2 cellular contexts compared by ENCODE assay signal in the genomic region with DNA sequence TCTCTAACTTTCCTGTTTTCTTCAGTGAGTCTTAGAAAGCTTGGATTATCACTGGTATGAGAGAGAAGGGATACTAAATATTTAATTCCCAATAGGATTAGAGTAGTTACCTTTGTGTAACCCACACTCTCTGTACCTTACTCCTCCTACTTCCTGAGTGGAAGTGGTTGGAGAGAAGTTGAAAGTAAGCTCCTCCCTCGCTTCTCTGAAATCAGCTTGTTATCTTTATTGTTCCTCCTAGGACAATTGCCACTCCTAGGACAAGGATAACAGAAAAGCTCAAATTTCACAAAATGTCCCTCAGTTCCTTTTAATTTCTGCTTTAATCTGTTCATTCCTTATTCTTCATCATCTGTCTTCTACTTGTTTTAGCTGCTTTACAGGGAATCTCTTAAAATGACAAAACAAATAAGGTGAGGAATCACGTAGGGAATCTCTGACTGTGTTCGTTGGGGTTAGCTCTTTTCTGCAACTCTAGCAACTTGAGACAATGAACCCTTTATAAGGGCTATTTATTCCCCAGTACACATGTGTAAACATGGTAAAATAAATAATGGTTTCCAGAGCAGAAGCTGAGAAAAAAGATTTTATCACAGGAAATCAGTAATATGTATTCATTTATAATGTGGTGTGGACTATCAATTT.
TF ChIP-seq lines count a peak whose summit lies in the region.

No MANE protein-coding gene starts in this region.

TF ChIP-seq in IMR-90, 13 proteins besides CTCF, POLR2A, EP300 and RAD21:
- no peak for TF ChIP-seq SMC3 (IDR thresholded peaks at IDR 0.05; ENCODE audit: low read depth, low read length)
- no peak for TF ChIP-seq NFE2L2 (IDR thresholded peaks at IDR 0.05; ENCODE audit: low read depth, low read length)
- no peak for TF ChIP-seq CHD1 (IDR thresholded peaks at IDR 0.05; ENCODE audit: low read depth, low read length)
- TF ChIP-seq RCOR1 (IDR thresholded peaks at IDR 0.05; ENCODE audit: insufficient replicate concordance, low read length) = no peak
- TF ChIP-seq RFX5 (IDR thresholded peaks at IDR 0.05; ENCODE audit: low read depth, low read length) = no peak
- TF ChIP-seq, protein P1, sequence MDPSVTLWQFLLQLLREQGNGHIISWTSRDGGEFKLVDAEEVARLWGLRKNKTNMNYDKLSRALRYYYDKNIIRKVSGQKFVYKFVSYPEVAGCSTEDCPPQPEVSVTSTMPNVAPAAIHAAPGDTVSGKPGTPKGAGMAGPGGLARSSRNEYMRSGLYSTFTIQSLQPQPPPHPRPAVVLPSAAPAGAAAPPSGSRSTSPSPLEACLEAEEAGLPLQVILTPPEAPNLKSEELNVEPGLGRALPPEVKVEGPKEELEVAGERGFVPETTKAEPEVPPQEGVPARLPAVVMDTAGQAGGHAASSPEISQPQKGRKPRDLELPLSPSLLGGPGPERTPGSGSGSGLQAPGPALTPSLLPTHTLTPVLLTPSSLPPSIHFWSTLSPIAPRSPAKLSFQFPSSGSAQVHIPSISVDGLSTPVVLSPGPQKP (IDR thresholded peaks at IDR 0.05; ENCODE audit: borderline replicate concordance, low read depth, low read length) = no peak
- TF ChIP-seq BHLHE40 (IDR thresholded peaks at IDR 0.05; ENCODE audit: low read depth, low read length) = no peak
- TF ChIP-seq CEBPB (IDR thresholded peaks at IDR 0.05; ENCODE audit: low read depth, low read length) = no peak
- no peak for TF ChIP-seq MXI1 (IDR thresholded peaks at IDR 0.05; ENCODE audit: borderline replicate concordance, low read depth, low read length)
- TF ChIP-seq FOS (IDR thresholded peaks at IDR 0.05; ENCODE audit: low read depth, low read length) = no peak
- TF ChIP-seq MAFK (IDR thresholded peaks at IDR 0.05; ENCODE audit: low read depth, low read length) = no peak
- no peak for TF ChIP-seq MAZ (IDR thresholded peaks at IDR 0.05; ENCODE audit: borderline replicate concordance, low read depth, low read length)
- TF ChIP-seq, protein P2, sequence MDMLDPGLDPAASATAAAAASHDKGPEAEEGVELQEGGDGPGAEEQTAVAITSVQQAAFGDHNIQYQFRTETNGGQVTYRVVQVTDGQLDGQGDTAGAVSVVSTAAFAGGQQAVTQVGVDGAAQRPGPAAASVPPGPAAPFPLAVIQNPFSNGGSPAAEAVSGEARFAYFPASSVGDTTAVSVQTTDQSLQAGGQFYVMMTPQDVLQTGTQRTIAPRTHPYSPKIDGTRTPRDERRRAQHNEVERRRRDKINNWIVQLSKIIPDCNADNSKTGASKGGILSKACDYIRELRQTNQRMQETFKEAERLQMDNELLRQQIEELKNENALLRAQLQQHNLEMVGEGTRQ (IDR thresholded peaks at IDR 0.05; ENCODE audit: low read depth, low read length) = no peak

TF ChIP-seq in K562, 482 proteins besides CTCF, POLR2A, EP300 and RAD21:
- TF ChIP-seq ETV1 (tag; conservative IDR thresholded peaks at IDR 0.05; ENCODE audit: low read depth) (0 out of 2 replicates have a peak, but pooled peaks have one; percentile 14), ELF2 (CRISPR knock-in tag; IDR thresholded peaks at IDR 0.05) (0 out of 2 replicates have a peak, but pooled peaks have one; percentile 25), SIRT6 (IDR thresholded peaks at IDR 0.05; ENCODE audit: low read depth, low read length) (no peak), SOX6 (IDR thresholded peaks at IDR 0.05) (peak; percentile 83), NFRKB (IDR thresholded peaks at IDR 0.05; ENCODE audit: low read depth) (no peak)
- TF ChIP-seq, protein P3, sequence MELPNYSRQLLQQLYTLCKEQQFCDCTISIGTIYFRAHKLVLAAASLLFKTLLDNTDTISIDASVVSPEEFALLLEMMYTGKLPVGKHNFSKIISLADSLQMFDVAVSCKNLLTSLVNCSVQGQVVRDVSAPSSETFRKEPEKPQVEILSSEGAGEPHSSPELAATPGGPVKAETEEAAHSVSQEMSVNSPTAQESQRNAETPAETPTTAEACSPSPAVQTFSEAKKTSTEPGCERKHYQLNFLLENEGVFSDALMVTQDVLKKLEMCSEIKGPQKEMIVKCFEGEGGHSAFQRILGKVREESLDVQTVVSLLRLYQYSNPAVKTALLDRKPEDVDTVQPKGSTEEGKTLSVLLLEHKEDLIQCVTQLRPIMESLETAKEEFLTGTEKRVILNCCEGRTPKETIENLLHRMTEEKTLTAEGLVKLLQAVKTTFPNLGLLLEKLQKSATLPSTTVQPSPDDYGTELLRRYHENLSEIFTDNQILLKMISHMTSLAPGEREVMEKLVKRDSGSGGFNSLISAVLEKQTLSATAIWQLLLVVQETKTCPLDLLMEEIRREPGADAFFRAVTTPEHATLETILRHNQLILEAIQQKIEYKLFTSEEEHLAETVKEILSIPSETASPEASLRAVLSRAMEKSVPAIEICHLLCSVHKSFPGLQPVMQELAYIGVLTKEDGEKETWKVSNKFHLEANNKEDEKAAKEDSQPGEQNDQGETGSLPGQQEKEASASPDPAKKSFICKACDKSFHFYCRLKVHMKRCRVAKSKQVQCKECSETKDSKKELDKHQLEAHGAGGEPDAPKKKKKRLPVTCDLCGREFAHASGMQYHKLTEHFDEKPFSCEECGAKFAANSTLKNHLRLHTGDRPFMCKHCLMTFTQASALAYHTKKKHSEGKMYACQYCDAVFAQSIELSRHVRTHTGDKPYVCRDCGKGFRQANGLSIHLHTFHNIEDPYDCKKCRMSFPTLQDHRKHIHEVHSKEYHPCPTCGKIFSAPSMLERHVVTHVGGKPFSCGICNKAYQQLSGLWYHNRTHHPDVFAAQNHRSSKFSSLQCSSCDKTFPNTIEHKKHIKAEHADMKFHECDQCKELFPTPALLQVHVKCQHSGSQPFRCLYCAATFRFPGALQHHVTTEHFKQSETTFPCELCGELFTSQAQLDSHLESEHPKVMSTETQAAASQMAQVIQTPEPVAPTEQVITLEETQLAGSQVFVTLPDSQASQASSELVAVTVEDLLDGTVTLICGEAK (IDR thresholded peaks at IDR 0.05) = peak; percentile 87
- TF ChIP-seq, protein P3 (CRISPR knock-in tag; IDR thresholded peaks at IDR 0.05) = no peak
